ENCODE assay signal across 8 cellular contexts in the genomic region with DNA sequence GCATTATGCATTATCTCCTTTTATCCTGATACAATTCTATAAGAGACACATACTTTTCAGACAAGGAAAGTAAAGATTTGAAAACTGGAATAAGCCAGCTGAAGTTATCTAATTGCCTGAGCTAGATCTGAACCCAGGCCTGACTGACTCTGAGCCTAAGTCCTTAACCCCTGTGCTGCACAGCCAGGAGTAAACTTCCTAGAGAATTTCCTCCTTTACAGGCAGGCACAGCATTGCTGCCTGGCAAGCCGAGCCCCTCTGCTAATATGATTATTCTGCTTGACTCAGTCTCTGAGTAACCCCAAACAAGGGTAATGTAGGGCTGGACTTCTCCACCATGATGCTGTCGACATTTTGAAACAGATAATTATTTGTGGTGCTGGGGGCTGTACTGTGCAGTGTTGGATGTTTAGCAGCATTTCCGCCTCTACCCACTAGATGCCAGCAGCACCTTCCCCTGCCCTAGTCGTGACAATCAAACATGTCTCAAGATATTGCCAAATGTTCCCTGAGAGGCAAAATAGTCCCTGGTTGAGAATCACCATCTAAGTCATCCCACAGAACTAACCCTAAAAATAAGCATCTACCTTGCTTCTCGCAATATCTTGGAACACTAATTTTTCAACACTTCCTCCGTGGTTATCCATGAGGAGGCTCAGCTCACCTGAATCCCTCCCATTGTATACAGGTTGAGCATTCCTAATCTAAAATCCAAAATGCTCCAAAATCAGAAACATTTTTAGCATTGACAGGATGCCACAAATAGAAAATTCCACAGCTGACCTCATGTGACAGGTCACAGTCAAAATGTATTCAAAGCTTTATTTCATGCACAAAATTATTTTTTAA. TPM values are rescaled to one million over a fixed set of nuclear protein-coding genes. Genes with fewer than 3 reads are reported as not detected.
A peak's percentile ranks its signal among the peaks of the same experiment; 100 is the strongest.
DNase-seq lines count a peak whose midpoint lies in the region; ATAC-seq and TF ChIP-seq lines count a peak whose summit lies in the region.

No MANE protein-coding gene starts in this region.

- TF ChIP-seq POLR2A in stomach (IDR thresholded peaks at IDR 0.05): no peak

- H3K4me1 ChIP-seq in RWPE2 (ENCODE audit: insufficient read depth, poor library complexity, severe bottlenecking): no peaks in the 10 kb centered on the region
- H3K4me1 ChIP-seq in stomach: no peaks in the 10 kb centered on the region

- TF ChIP-seq EP300 in stomach (IDR thresholded peaks at IDR 0.05): no peak

- H3K27ac ChIP-seq in 22Rv1 (no peak overlapping the region), RWPE2 (ENCODE audit: poor library complexity, severe bottlenecking) (no peak overlapping the region), stomach (no peak overlapping the region)

- H3K9me3 ChIP-seq in RWPE2 (ENCODE audit: severe bottlenecking) (no peaks in the 10 kb centered on the region), stomach (no peaks in the 10 kb centered on the region)

- TF ChIP-seq CTCF in 22Rv1 (IDR thresholded peaks at IDR 0.05) (peak; percentile 85), RWPE2 (IDR thresholded peaks at IDR 0.05; ENCODE audit: poor library complexity, severe bottlenecking) (peak; percentile 74), cardiac fibroblast (IDR thresholded peaks at IDR 0.05; ENCODE audit: low read depth, low read length) (peak; percentile 77), stomach (IDR thresholded peaks at IDR 0.05) (peak in 5 of 7 experiments; percentile 41 to 71 (median 58))

- peak; percentile 57 for DNase-seq in GM03348 (ENCODE audit: low spot score)
- DNase-seq in HS-5 (ENCODE audit: low read depth): peak; percentile 23
- DNase-seq in RWPE2 (ENCODE audit: low spot score): no peak
- peak; percentile 66 to 76 for DNase-seq in cardiac fibroblast (ENCODE audit: low read depth in 2 of 2)
- no peak for DNase-seq in left colon
- peak; percentile 50 for DNase-seq in stomach
- DNase-seq in D341Med (ENCODE audit: low spot score): no peak

- no peaks in the 10 kb centered on the region for H3K27me3 ChIP-seq in RWPE2 (ENCODE audit: insufficient read depth, poor library complexity, severe bottlenecking)
- peaks cover 0 to 19% (median 0%) of the 10 kb centered on the region in 3 donors for H3K27me3 ChIP-seq in stomach

- H3K36me3 ChIP-seq in RWPE2 (ENCODE audit: low read depth): no peaks in the 10 kb centered on the region
- no peaks in the 10 kb centered on the region for H3K36me3 ChIP-seq in stomach

- ATAC-seq in RWPE2 (ENCODE audit: low read depth) (peak; percentile 77), left colon (peak; percentile 94)

- 30 to 42% (median 36%) methylated on average over 6 of the region's 6 CpGs for WGBS in stomach, 5 donors

- intact Hi-C loops in left colon (cut with DNase I, micrococcal nuclease) (loop anchor here in 1 of 2 donors (10.0 kb wide), 1 partner anchor 93 kb away; no protein-coding TSS in a partner anchor), stomach (cut with DNase I; ENCODE audit: low total_unique reads) (no loop called here)

- H3K4me3 ChIP-seq in RWPE2 (ENCODE audit: severe bottlenecking) (no peak overlapping the region), cardiac fibroblast (replicated peaks in 1 of 2; ENCODE audit: low read depth in 2 of 2, low read length in 2 of 2) (no peak overlapping the region), stomach (no peak overlapping the region)

RNA-seq across cellular contexts. Expression of a gene that starts 18.5 kb away (rescaled TPM):
- total RNA-seq in left colon (under 1 TPM in 1 of 2 donors, not detected in 1; 0.17 TPM), stomach (1 to 10 TPM in 1 of 5 donors, not detected in 4; 1.5 TPM)
- polyA plus RNA-seq in stomach: under 1 TPM in 1 of 3 donors, not detected in 2; 0.03 TPM

RNA-seq across cellular contexts. Expression of a gene that starts 50.2 kb away (rescaled TPM):
- total RNA-seq in left colon: 100 to 1,000 TPM in 1 of 2 donors, 10 to 100 TPM in 1; 85.2 to 136 TPM
- 100 to 1,000 TPM in 1 of 5 donors, 10 to 100 TPM in 4; 14.0 to 105 (median 63.4) TPM for total RNA-seq in stomach
- polyA plus RNA-seq in stomach: 10 to 100 TPM; 12.8 to 46.8 (median 29.9) TPM

Comparison
In these comparisons a context has a peak if more than half of its experiments do, and no peak if none do; other contexts are left out.
1. DNase-seq: peak in GM03348 (single experiment), HS-5 (single experiment), cardiac fibroblast (2 of 2) and stomach (single experiment); none in RWPE2 (single experiment), left colon (0 of 2) and D341Med (single experiment).
2. Peak in every context shown above with its lines, with median percentiles within 50 percentile points of each other: CTCF ChIP-seq.